Comparison of ENCODE assay signal across 19 cellular contexts in genomic region chr21:44890961-44891541, GRCh38. TPM values are rescaled to one million over a fixed set of nuclear protein-coding genes. Genes with fewer than 3 reads are reported as not detected.
DNase-seq lines count a peak whose midpoint lies in the region; ATAC-seq and TF ChIP-seq lines count a peak whose summit lies in the region.
"Had no signal": no experiment of that assay in that cellular context is flagged by ENCODE, and none has a peak within 500 bp of the region (broad histone marks: within the 10 kb centered on the region; RNA-seq: fewer than 3 reads in every experiment).

No MANE protein-coding gene starts in this region.

- no peak overlapping the region for H3K9ac ChIP-seq in H9 (ENCODE audit: extremely low read depth, insufficient read length, low read length)

- intact Hi-C loops in upper lobe of right lung (cut with DNase I): no loop called here

- no peaks in the 10 kb centered on the region for H3K23me2 ChIP-seq in H9 (ENCODE audit: insufficient read length, low read depth, low read length, poor library complexity, severe bottlenecking)

- H2BK5ac ChIP-seq in H9 (ENCODE audit: insufficient read length, low read length): no peak overlapping the region

- no peak for DNase-seq in activated naive CD4-positive, alpha-beta T cell treated with anti-CD3 and anti-CD28 coated beads, Interleukin-2, amount 50 U/mL, for 72 hours (ENCODE audit: low spot score in 2 of 2)
- DNase-seq in effector memory CD8-positive, alpha-beta T cell: no peak
- DNase-seq in upper lobe of right lung (no peak), H9 (no peak), ecto neural progenitor cell (ENCODE audit: low spot score) (no peak)
- DNase-seq: DMS153, EL, GOT3, HFFc6, Karpas-422, MM.1S, NCI-H1092 treated with DMSO at 0.1 percent for 48 hours, NCI-H1694, NCI-H510A treated with DMSO at 0.1 percent for 48 hours had no signal

- H2BK15ac ChIP-seq in H9 (ENCODE audit: low read depth, low read length): no peak overlapping the region

- no peak overlapping the region for H2AFZ ChIP-seq in H9 (ENCODE audit: low read length)

- H3K27me3 ChIP-seq in neutrophil: no peaks in the 10 kb centered on the region
- H3K27me3 ChIP-seq in upper lobe of right lung: no peaks in the 10 kb centered on the region
- H3K27me3 ChIP-seq in H9 (ENCODE audit: insufficient read depth, low read length): no peaks in the 10 kb centered on the region

- no peak overlapping the region for H3K14ac ChIP-seq in H9 (ENCODE audit: insufficient read depth, low read length)

- H3K79me2 ChIP-seq in H9 (ENCODE audit: insufficient read depth, low read length): no peaks in the 10 kb centered on the region

- no peak overlapping the region for H4K8ac ChIP-seq in H9 (replicated peaks; ENCODE audit: insufficient read length, low read depth, low read length)

- H4K5ac ChIP-seq in H9 (ENCODE audit: insufficient read length, low read depth, low read length): no peak overlapping the region

- H3K27ac Mint-ChIP-seq in activated naive CD4-positive, alpha-beta T cell treated with anti-CD3 and anti-CD28 coated beads, Interleukin-2, amount 50 U/mL, for 24 hours: peak overlapping the region; percentile 59
- peak overlapping the region in 1 of 2 donors; percentile 60 for H3K27ac Mint-ChIP-seq in activated naive CD4-positive, alpha-beta T cell treated with anti-CD3 and anti-CD28 coated beads, Interleukin-2, amount 50 U/mL, for 72 hours
- H3K27ac Mint-ChIP-seq in effector memory CD8-positive, alpha-beta T cell: peak overlapping the region; percentile 76 to 83
- no peak overlapping the region; a peak in 1 of 7 replicates for H3K27ac Mint-ChIP-seq in H9
- H3K27ac Mint-ChIP-seq: HFFc6 had no signal

- ATAC-seq in activated naive CD4-positive, alpha-beta T cell treated with anti-CD3 and anti-CD28 coated beads, Interleukin-2, amount 50 U/mL, for 72 hours: no peak
- ATAC-seq in GM18505 (IDR thresholded peaks at IDR 0.05; ENCODE audit: unreplicated experiment) (no peak), upper lobe of right lung (no peak)
- no peak for ATAC-seq in effector memory CD8-positive, alpha-beta T cell (replicated peaks)
- ATAC-seq: A549 had no signal

- TF ChIP-seq POLR2A in GM18505 (IDR thresholded peaks at IDR 0.05; ENCODE audit: borderline replicate concordance, extremely low read depth, insufficient read depth, insufficient read length): peak; percentile 18

- H3T11ph ChIP-seq in H9 (ENCODE audit: low read length): no peak overlapping the region

- H3K4me1 ChIP-seq in neutrophil (ENCODE audit: control insufficient read depth in 1 of 2, insufficient read depth in 1 of 2, low read depth in 1 of 2, low read length in 1 of 2): peaks cover 7 to 9% of the 10 kb centered on the region in 2 experiments
- no peaks in the 10 kb centered on the region for H3K4me1 ChIP-seq in upper lobe of right lung
- H3K4me1 ChIP-seq in H9 (ENCODE audit: insufficient read depth, low read length): no peaks in the 10 kb centered on the region
- H3K4me1 ChIP-seq: A549, Caco-2 had no signal

- H3K27me3 Mint-ChIP-seq in activated naive CD4-positive, alpha-beta T cell treated with anti-CD3 and anti-CD28 coated beads, Interleukin-2, amount 50 U/mL, for 24 hours: no peaks in the 10 kb centered on the region
- no peaks in the 10 kb centered on the region for H3K27me3 Mint-ChIP-seq in effector memory CD8-positive, alpha-beta T cell
- peaks cover 10% of the 10 kb centered on the region for H3K27me3 Mint-ChIP-seq in H9 (ENCODE audit: low read depth)

- H2BK20ac ChIP-seq in H9 (ENCODE audit: low read depth, low read length, poor library complexity, severe bottlenecking): no peak overlapping the region

- H2BK120ac ChIP-seq in H9 (ENCODE audit: low read depth, low read length, poor library complexity, severe bottlenecking): no peak overlapping the region

- H3K27ac ChIP-seq in neutrophil (peak overlapping the region; percentile 93), upper lobe of right lung (no peak overlapping the region), H9 (ENCODE audit: insufficient read length, low read depth, low read length) (no peak overlapping the region)
- H3K27ac ChIP-seq: A549 had no signal

- H4K20me1 ChIP-seq in H9 (ENCODE audit: control insufficient read depth, insufficient read depth, insufficient read length): no peaks in the 10 kb centered on the region

- H3K36me3 ChIP-seq in neutrophil (peaks cover 99% of the 10 kb centered on the region), upper lobe of right lung (peaks cover 5% of the 10 kb centered on the region)

- H3K4me3 Mint-ChIP-seq in activated naive CD4-positive, alpha-beta T cell treated with anti-CD3 and anti-CD28 coated beads, Interleukin-2, amount 50 U/mL, for 24 hours: no peak overlapping the region
- H3K4me3 Mint-ChIP-seq in effector memory CD8-positive, alpha-beta T cell: no peak overlapping the region
- no peak overlapping the region; a peak in 1 of 5 replicates for H3K4me3 Mint-ChIP-seq in H9
- H3K4me3 Mint-ChIP-seq: HFFc6 had no signal

- H4K91ac ChIP-seq in H9 (ENCODE audit: insufficient read length, low read depth, low read length): no peak overlapping the region

- peaks cover 4% of the 10 kb centered on the region for H3K36me3 Mint-ChIP-seq in activated naive CD4-positive, alpha-beta T cell treated with anti-CD3 and anti-CD28 coated beads, Interleukin-2, amount 50 U/mL, for 24 hours
- H3K36me3 Mint-ChIP-seq in activated naive CD4-positive, alpha-beta T cell treated with anti-CD3 and anti-CD28 coated beads, Interleukin-2, amount 50 U/mL, for 72 hours: peaks cover 0 to 17% of the 10 kb centered on the region in 2 donors
- peaks cover 80% of the 10 kb centered on the region for H3K36me3 Mint-ChIP-seq in effector memory CD8-positive, alpha-beta T cell (ENCODE audit: insufficient read depth)
- no peaks in the 10 kb centered on the region for H3K36me3 Mint-ChIP-seq in H9 (ENCODE audit: insufficient read depth in 1 of 3, low read depth in 3 of 3)

- H3K4me3 ChIP-seq in neutrophil (ENCODE audit: low read depth in 1 of 2, low read length in 1 of 2): no peak overlapping the region
- no peak overlapping the region for H3K4me3 ChIP-seq in upper lobe of right lung
- H3K4me3 ChIP-seq: A549 had no signal

- H3K56ac ChIP-seq in H9 (ENCODE audit: insufficient read length, low read depth, low read length): no peak overlapping the region

- no peak overlapping the region for H2BK12ac ChIP-seq in H9 (ENCODE audit: insufficient read length, low read depth, low read length)

- no peak overlapping the region for H2AK5ac ChIP-seq in H9 (ENCODE audit: insufficient read length, low read length)

- H3K18ac ChIP-seq in H9 (ENCODE audit: insufficient read length, low read depth, low read length): no peak overlapping the region

- H3K4me1 Mint-ChIP-seq in activated naive CD4-positive, alpha-beta T cell treated with anti-CD3 and anti-CD28 coated beads, Interleukin-2, amount 50 U/mL, for 24 hours: peaks cover 17% of the 10 kb centered on the region
- peaks cover 11 to 24% of the 10 kb centered on the region in 2 donors for H3K4me1 Mint-ChIP-seq in effector memory CD8-positive, alpha-beta T cell (ENCODE audit: low read depth in 2 of 2)
- H3K4me1 Mint-ChIP-seq in H9: 0 out of 4 replicates have a peak, but pooled peaks cover 0 to 3% of the 10 kb centered on the region in 2 experiments

- H3K9me3 ChIP-seq in neutrophil: no peaks in the 10 kb centered on the region
- H3K9me3 ChIP-seq in upper lobe of right lung: no peaks in the 10 kb centered on the region
- no peaks in the 10 kb centered on the region for H3K9me3 ChIP-seq in H9 (ENCODE audit: control insufficient read depth, low read depth, low read length)
- H3K9me3 ChIP-seq: A549, Caco-2 had no signal

- no peak overlapping the region for H3K4ac ChIP-seq in H9 (ENCODE audit: low read depth, low read length)

- H3K9me3 Mint-ChIP-seq in activated naive CD4-positive, alpha-beta T cell treated with anti-CD3 and anti-CD28 coated beads, Interleukin-2, amount 50 U/mL, for 24 hours: no peaks in the 10 kb centered on the region
- H3K9me3 Mint-ChIP-seq in activated naive CD4-positive, alpha-beta T cell treated with anti-CD3 and anti-CD28 coated beads, Interleukin-2, amount 50 U/mL, for 72 hours: no peaks in the 10 kb centered on the region
- no peaks in the 10 kb centered on the region for H3K9me3 Mint-ChIP-seq in effector memory CD8-positive, alpha-beta T cell
- no peaks in the 10 kb centered on the region; a peak in 1 of 5 replicates for H3K9me3 Mint-ChIP-seq in H9
- H3K9me3 Mint-ChIP-seq: HFFc6 had no signal

- WGBS in H9 (ENCODE audit: extremely low coverage, insufficient read length, low lambda C conversion rate): no CpG with 5 or more reads among the region's 9 CpGs

- H3K4me2 ChIP-seq in H9 (ENCODE audit: insufficient read depth, insufficient read length, low read length): no peak overlapping the region
- H3K4me2 ChIP-seq: A549 had no signal

- TF ChIP-seq CTCF in neutrophil (IDR thresholded peaks at IDR 0.05) (no peak), upper lobe of right lung (IDR thresholded peaks at IDR 0.05) (no peak), H9 (conservative IDR thresholded peaks at IDR 0.05) (no peak)

- no peak overlapping the region for H3K23ac ChIP-seq in H9 (ENCODE audit: insufficient read length, low read depth, low read length)

- H3K79me1 ChIP-seq in H9 (ENCODE audit: insufficient read depth, low read depth, low read length, poor library complexity, severe bottlenecking): no peaks in the 10 kb centered on the region

RNA-seq across cellular contexts. Expression of gene PTTG1IP, which starts 17.6 kb away (rescaled TPM):
- total RNA-seq in activated naive CD4-positive, alpha-beta T cell treated with anti-CD3 and anti-CD28 coated beads, Interleukin-2, amount 50 U/mL, for 72 hours: 10 to 100 TPM; 61.7 to 99.8 TPM
- total RNA-seq in upper lobe of right lung: 244 TPM
- total RNA-seq in H9 (2021): 107 and 112 TPM in 2 replicates

RNA-seq across cellular contexts. Expression of gene ITGB2, which starts 29.6 kb away (rescaled TPM):
- total RNA-seq in activated naive CD4-positive, alpha-beta T cell treated with anti-CD3 and anti-CD28 coated beads, Interleukin-2, amount 50 U/mL, for 72 hours: 100 to 1,000 TPM; 151 to 272 TPM
- total RNA-seq in upper lobe of right lung (370 TPM), H9 (2021) (0.61 and 1.1 TPM in 2 replicates)

RNA-seq across cellular contexts. Expression of gene SLX9, which starts 48.8 kb away (rescaled TPM):
- total RNA-seq in activated naive CD4-positive, alpha-beta T cell treated with anti-CD3 and anti-CD28 coated beads, Interleukin-2, amount 50 U/mL, for 72 hours: 10 to 100 TPM; 25.3 to 63.9 TPM
- total RNA-seq in upper lobe of right lung: 22.8 TPM
- 74.3 and 76.4 TPM in 2 replicates for total RNA-seq in H9 (2021)

Comparison
In these comparisons a context has a peak if more than half of its experiments do, and no peak if none do; other contexts are left out.
1. H3K27ac Mint-ChIP-seq: peak in activated naive CD4-positive, alpha-beta T cell treated with anti-CD3 and anti-CD28 coated beads, Interleukin-2, amount 50 U/mL, for 24 hours (single experiment) and effector memory CD8-positive, alpha-beta T cell (2 of 2); none in H9 (0 of 3).
2. RNA of gene ITGB2, which starts 29.6 kb away (total RNA-seq): 370 TPM in upper lobe of right lung (single experiment) and 151 to 272 TPM in activated naive CD4-positive, alpha-beta T cell treated with anti-CD3 and anti-CD28 coated beads, Interleukin-2, amount 50 U/mL, for 72 hours; 0.61 to 1.1 TPM in H9; every median in the first group is over 10 times any median in the second.